Comparison of ENCODE assay signal across 8 cellular contexts in genomic region chr19:16324064-16324383, GRCh38. TPM values are rescaled to one million over a fixed set of nuclear protein-coding genes. Genes with fewer than 3 reads are reported as not detected.
A peak's percentile ranks its signal among the peaks of the same experiment; 100 is the strongest.
DNase-seq lines count a peak whose midpoint lies in the region; ATAC-seq and TF ChIP-seq lines count a peak whose summit lies in the region.

No MANE protein-coding gene starts in this region.

- no peak for TF ChIP-seq CTCF in GM12864 (IDR thresholded peaks at IDR 0.05; ENCODE audit: low read depth, low read length, missing control alignments)
- no peak for TF ChIP-seq CTCF in fibroblast of pulmonary artery (IDR thresholded peaks at IDR 0.05; ENCODE audit: low read length, missing control alignments)
- no peak for TF ChIP-seq CTCF in gastrocnemius medialis (IDR thresholded peaks at IDR 0.05 in 4 of 5, conservative IDR thresholded peaks at IDR 0.05 in 1 of 5)

- H3K27ac ChIP-seq in SJSA1 (peak overlapping the region; percentile 93), gastrocnemius medialis (peak overlapping the region; percentile 80 to 99 (median 86)), substantia nigra (ENCODE audit: low read depth, low read length, poor library complexity, severe bottlenecking) (no peak overlapping the region)

- H3K4me1 ChIP-seq in SJSA1 (replicated peaks) (peaks cover 71% of the 10 kb centered on the region), gastrocnemius medialis (peaks cover 26 to 27% of the 10 kb centered on the region in 2 donors)

- ATAC-seq in gastrocnemius medialis (peak in 1 of 2 donors; percentile 2), HG02840 (IDR thresholded peaks at IDR 0.05; ENCODE audit: low FRiP score, unreplicated experiment) (no peak), GM21360 (IDR thresholded peaks at IDR 0.05; ENCODE audit: unreplicated experiment) (no peak), HG03432 (IDR thresholded peaks at IDR 0.05; ENCODE audit: unreplicated experiment) (no peak)

- H3K9me3 ChIP-seq in SJSA1 (replicated peaks) (peaks cover 11% of the 10 kb centered on the region; the same call in 1 of the 2 replicates), gastrocnemius medialis (no peaks in the 10 kb centered on the region)

- DNase-seq in GM12864 (ENCODE audit: low read depth) (no peak), SJSA1 (ENCODE audit: low read depth in 1 of 2, low spot score in 2 of 2) (no peak), fibroblast of pulmonary artery (ENCODE audit: low read depth) (no peak), gastrocnemius medialis (no peak), substantia nigra (lab: John Stamatoyannopoulos, UW) (no peak)

- H3K4me3 ChIP-seq in GM12864 (ENCODE audit: low read depth, low read length), result peak overlapping the region; percentile 35
- H3K4me3 ChIP-seq in SJSA1, result peak overlapping the region; percentile 97
- H3K4me3 ChIP-seq in fibroblast of pulmonary artery (replicated peaks; ENCODE audit: low read depth, low read length), result peak overlapping the region; percentile 43
- peak overlapping the region; percentile 45 to 68 (median 54) for H3K4me3 ChIP-seq in gastrocnemius medialis

- intact Hi-C loops in gastrocnemius medialis (cut with DNase I; ENCODE audit: low total_unique reads), result loop anchor here (1.0 to 5.0 kb wide), 4 partner anchors 19 to 77 kb away; no protein-coding TSS in a partner anchor

- H3K36me3 ChIP-seq in SJSA1 (peaks cover 44% of the 10 kb centered on the region), gastrocnemius medialis (peaks cover 0 to 21% of the 10 kb centered on the region in 2 donors)

- H3K27me3 ChIP-seq in SJSA1 (replicated peaks), result 0 out of 2 replicates have a peak, but pooled peaks cover 3% of the 10 kb centered on the region
- no peaks in the 10 kb centered on the region for H3K27me3 ChIP-seq in gastrocnemius medialis

- in situ Hi-C loops in gastrocnemius medialis (cut with MboI; ENCODE audit: low sequenced_read_pairs in 4 of 4), result loop anchor here in 1 of 4 donors (10.0 kb wide), 1 partner anchor 79 kb away; no protein-coding TSS in a partner anchor

- no peak for TF ChIP-seq POLR2A in gastrocnemius medialis (IDR thresholded peaks at IDR 0.05)

RNA-seq across cellular contexts. Expression of gene KLF2, which starts 0.6 kb away (rescaled TPM):
- 12.6 and 15.2 TPM in 2 replicates for total RNA-seq in SJSA1 (2014; rRNA removed; shearing (Covaris generic))
- total RNA-seq in gastrocnemius medialis, result 10 to 100 TPM in 3 of 4 donors, 1 to 10 TPM in 1; 6.8 to 45.6 (median 32.0) TPM

Comparison
In these comparisons a context has a peak if more than half of its experiments do, and no peak if none do; other contexts are left out.
1. H3K4me3 ChIP-seq: peak in every context shown above with its lines; median percentile 97 in SJSA1; 54 in gastrocnemius medialis; 43 in fibroblast of pulmonary artery; 35 in GM12864.